8 cellular contexts compared by ENCODE assay signal in the genomic region with DNA sequence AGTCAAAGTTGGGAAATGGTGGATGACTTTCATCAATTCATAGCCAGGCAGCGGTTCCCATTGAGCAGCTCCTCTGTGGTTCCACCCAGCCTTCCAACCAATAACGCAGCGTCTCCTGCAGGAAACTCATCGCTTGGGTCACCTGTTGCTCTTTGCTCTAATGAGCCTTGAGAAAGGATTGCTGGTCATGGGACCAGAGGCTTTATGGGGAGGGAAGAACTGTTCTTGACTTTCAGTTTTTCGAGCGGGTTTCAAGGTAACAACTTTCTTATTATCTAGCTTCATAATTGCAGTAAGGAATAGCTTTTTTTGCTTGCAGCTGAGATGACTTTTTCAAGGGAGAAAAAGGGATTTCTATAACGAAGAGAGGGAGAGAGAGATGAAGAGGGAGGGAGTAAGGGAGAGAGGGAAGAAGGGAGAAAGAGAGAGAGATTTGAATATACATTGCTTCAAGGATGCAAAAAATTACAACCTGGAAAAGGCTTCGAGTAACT. TPM values are rescaled to one million over a fixed set of nuclear protein-coding genes. Genes with fewer than 3 reads are reported as not detected.
DNase-seq lines count a peak whose midpoint lies in the region; ATAC-seq and TF ChIP-seq lines count a peak whose summit lies in the region.

No MANE protein-coding gene starts in this region.

- 0 out of 2 replicates have a peak, but pooled peaks cover 5% of the 10 kb centered on the region for H3K79me2 ChIP-seq in SU-DHL-6 (ENCODE audit: insufficient read depth, low read length)

- H3K4me2 ChIP-seq in SU-DHL-6 (ENCODE audit: low read depth, low read length, poor library complexity, severe bottlenecking) = peak overlapping the region; percentile 73

- no peak overlapping the region for H3K4me3 ChIP-seq in CD8-positive, alpha-beta T cell (ENCODE audit: low read depth, low read length)
- H3K4me3 ChIP-seq in SU-DHL-6 (ENCODE audit: insufficient read depth, low read length, poor library complexity, severe bottlenecking) (peak overlapping the region; percentile 51), right atrium auricular region (peak overlapping the region; percentile 27 to 45)

- peak overlapping the region; percentile 61 for H3K4me3 Mint-ChIP-seq in CD8-positive, alpha-beta T cell

- H3K36me3 Mint-ChIP-seq in CD8-positive, alpha-beta T cell = no peaks in the 10 kb centered on the region

- H3K9me3 ChIP-seq in CD8-positive, alpha-beta T cell (ENCODE audit: low read length) = no peaks in the 10 kb centered on the region
- no peaks in the 10 kb centered on the region for H3K9me3 ChIP-seq in SU-DHL-6 (ENCODE audit: insufficient read depth, low read length)
- H3K9me3 ChIP-seq in right atrium auricular region = no peaks in the 10 kb centered on the region

- H4K20me1 ChIP-seq in SU-DHL-6 (ENCODE audit: low read depth, low read length) = no peaks in the 10 kb centered on the region

- intact Hi-C loops in CD8-positive, alpha-beta T cell (cut with DNase I, micrococcal nuclease) = no loop called here

- no peak overlapping the region for H3K27ac ChIP-seq in CD8-positive, alpha-beta T cell (ENCODE audit: low read depth, low read length)
- H3K27ac ChIP-seq in SU-DHL-6 (ENCODE audit: low read depth, low read length) (peak overlapping the region; percentile 92), right atrium auricular region (peak overlapping the region; percentile 74 to 79)

- peaks cover 20% of the 10 kb centered on the region for H3K27me3 Mint-ChIP-seq in CD8-positive, alpha-beta T cell (ENCODE audit: low read depth)

- peaks cover 11% of the 10 kb centered on the region for H3K4me1 Mint-ChIP-seq in CD8-positive, alpha-beta T cell (ENCODE audit: low read depth)

- H3K4me1 ChIP-seq in CD8-positive, alpha-beta T cell (ENCODE audit: insufficient read depth, low read length) = no peaks in the 10 kb centered on the region
- H3K4me1 ChIP-seq in right atrium auricular region = peaks cover 0 to 13% of the 10 kb centered on the region in 2 donors

- peak overlapping the region; percentile 57 for H3K9ac ChIP-seq in SU-DHL-6 (ENCODE audit: low read length)

- peak overlapping the region; percentile 73 for H2AFZ ChIP-seq in SU-DHL-6 (ENCODE audit: low read depth, low read length, severe bottlenecking)

- ATAC-seq in CD8-positive, alpha-beta T cell = no peak
- peak; percentile 37 for ATAC-seq in HG02610 (IDR thresholded peaks at IDR 0.05; ENCODE audit: unreplicated experiment)

- H3K27me3 ChIP-seq in CD8-positive, alpha-beta T cell (ENCODE audit: insufficient read depth, low read length) = no peaks in the 10 kb centered on the region
- no peaks in the 10 kb centered on the region for H3K27me3 ChIP-seq in SU-DHL-6 (ENCODE audit: low read length)
- H3K27me3 ChIP-seq in right atrium auricular region = no peaks in the 10 kb centered on the region

- POLR2A ChIA-PET in CD8-positive, alpha-beta T cell (lab: Charles Lee) = interaction anchor here (1.1 kb wide), 1 partner anchor 10 kb away, joined by 9 read pairs; no protein-coding TSS in a partner anchor

- CTCF ChIA-PET in CD8-positive, alpha-beta T cell (lab: Charles Lee) = no interaction called here

- H3K36me3 ChIP-seq in CD8-positive, alpha-beta T cell (ENCODE audit: insufficient read depth, low read length) = no peaks in the 10 kb centered on the region
- no peaks in the 10 kb centered on the region for H3K36me3 ChIP-seq in SU-DHL-6 (ENCODE audit: low read length)
- no peaks in the 10 kb centered on the region for H3K36me3 ChIP-seq in right atrium auricular region

- TF ChIP-seq CTCF in CD8-positive, alpha-beta T cell (IDR thresholded peaks at IDR 0.05) = no peak
- TF ChIP-seq CTCF in SU-DHL-6 (IDR thresholded peaks at IDR 0.05; ENCODE audit: insufficient read depth, low read length, poor library complexity, severe bottlenecking) (no peak), right atrium auricular region (IDR thresholded peaks at IDR 0.05) (no peak)

- peaks cover 44% of the 10 kb centered on the region for H3F3A ChIP-seq in SU-DHL-6 (ENCODE audit: insufficient read depth)

- no peaks in the 10 kb centered on the region for H3K9me3 Mint-ChIP-seq in CD8-positive, alpha-beta T cell

- DNase-seq in CD8-positive, alpha-beta T cell = no peak
- peak; percentile 80 for DNase-seq in right atrium auricular region (ENCODE audit: low spot score)
- peak; percentile 59 for DNase-seq in renal cortical epithelial cell (ENCODE audit: low read depth)
- DNase-seq in stimulated activated CD4-positive, alpha-beta T cell treated with anti-CD3 and anti-CD28 coated beads, Interleukin-15, amount 100 ng/mL, for 24 hours = no peak
- no peak for DNase-seq in epidermal melanocyte (ENCODE audit: insufficient read length, low spot score)
- no peak for DNase-seq in AG20443 (ENCODE audit: low spot score)

- no peak overlapping the region for H3K27ac Mint-ChIP-seq in CD8-positive, alpha-beta T cell

- no peaks in the 10 kb centered on the region for H3K9me2 ChIP-seq in SU-DHL-6 (replicated peaks; ENCODE audit: insufficient read depth, low read length)

RNA-seq across cellular contexts. Expression of gene ENTPD1, which starts 0.4 kb away (rescaled TPM):
- total RNA-seq in CD8-positive, alpha-beta T cell = under 1 TPM; 0.69 to 0.84 TPM
- total RNA-seq in right atrium auricular region (10 to 100 TPM; 12.3 to 15.0 TPM), renal cortical epithelial cell (0.20 and 0.52 TPM in 2 replicates)

Comparison
In these comparisons a context has a peak if more than half of its experiments do, and no peak if none do; other contexts are left out.
1. DNase-seq: peak in right atrium auricular region (single experiment) and renal cortical epithelial cell (single experiment); none in CD8-positive, alpha-beta T cell (0 of 7), stimulated activated CD4-positive, alpha-beta T cell treated with anti-CD3 and anti-CD28 coated beads, Interleukin-15, amount 100 ng/mL, for 24 hours (single experiment), epidermal melanocyte (single experiment) and AG20443 (single experiment).